ENCODE assay signal across 29 cellular contexts in the genomic region with DNA sequence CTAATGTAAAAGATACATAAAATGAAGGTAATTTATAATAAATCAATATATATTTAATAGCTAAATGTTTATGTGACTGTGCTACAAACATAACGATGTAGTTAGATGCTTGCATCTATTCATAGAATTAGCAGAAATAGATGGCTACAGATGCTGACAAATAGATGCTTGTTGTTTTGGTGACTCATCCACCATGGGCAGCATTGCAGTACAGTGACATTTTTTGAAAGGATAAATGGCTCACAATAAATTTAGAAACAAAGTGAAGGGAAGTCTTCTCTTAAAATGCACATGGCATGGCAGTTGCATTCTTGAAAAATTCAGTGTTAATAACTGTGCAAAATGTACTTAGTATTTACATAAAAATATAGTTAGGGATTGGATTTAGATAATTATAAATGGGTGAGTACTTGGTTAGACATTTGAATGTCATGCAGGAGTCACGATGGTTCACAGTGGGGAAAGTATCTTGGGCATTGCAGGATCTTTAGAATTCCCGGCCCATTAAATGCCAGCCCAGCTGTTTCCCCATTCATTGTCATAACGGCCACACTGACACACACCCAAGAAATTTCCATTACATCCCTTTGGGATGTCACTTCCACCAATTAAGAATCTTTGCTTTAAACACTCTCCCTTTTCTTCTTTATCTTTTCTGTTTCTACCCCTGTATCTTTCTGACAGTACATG.
DNase-seq lines count a peak whose midpoint lies in the region; ATAC-seq and TF ChIP-seq lines count a peak whose summit lies in the region.
"Had no signal": no experiment of that assay in that cellular context is flagged by ENCODE, and none has a peak within 500 bp of the region (broad histone marks: within the 10 kb centered on the region; RNA-seq: fewer than 3 reads in every experiment).

No MANE protein-coding gene starts in this region.

- H3K27ac ChIP-seq in ACC112 (ENCODE audit: low read depth, low read length), result peak overlapping the region; percentile 58
- no peak overlapping the region for H3K27ac ChIP-seq in psoas muscle
- H3K27ac ChIP-seq: C4-2B, cardiac muscle cell, ovary, Peyer's patch, thoracic aorta, vagina had no signal

- WGBS in psoas muscle, 3 donors, result 26 to 28% (median 27%) methylated on average over 4 of the region's 4 CpGs

- no peak overlapping the region for H3K4me3 Mint-ChIP-seq in mesothelial cell of epicardium
- H3K4me3 Mint-ChIP-seq: activated T-cell treated with anti-CD3 and anti-CD28 coated beads, Interleukin-2, amount 50 U/mL, for 4 hours; HFFc6; natural killer cell had no signal

- intact Hi-C loops in psoas muscle (cut with DNase I), result no loop called here

- no peaks in the 10 kb centered on the region for H3K36me3 Mint-ChIP-seq in mesothelial cell of epicardium
- H3K36me3 Mint-ChIP-seq: natural killer cell had no signal

- H3K27me3 ChIP-seq in ACC112 (ENCODE audit: insufficient read depth, low read length), result no peaks in the 10 kb centered on the region
- H3K27me3 ChIP-seq in psoas muscle (ENCODE audit: insufficient read depth in 3 of 3, low read length in 2 of 3), result no peaks in the 10 kb centered on the region
- H3K27me3 ChIP-seq: cardiac muscle cell, ovary, Peyer's patch, vagina had no signal

- ATAC-seq in HG03378 (IDR thresholded peaks at IDR 0.05; ENCODE audit: unreplicated experiment) (no peak), psoas muscle (no peak)
- ATAC-seq: activated T-cell treated with anti-CD3 and anti-CD28 coated beads, Interleukin-2, amount 50 U/mL, for 4 hours; natural killer cell; right cardiac atrium; stimulated activated naive CD8-positive, alpha-beta T cell treated with anti-CD3 and anti-CD28 coated beads, Interleukin-15, Interleukin-2, amounts not matched to agents 100 U/mL and 50 U/mL, for 24 hours had no signal

- H3K79me2 ChIP-seq in ACC112 (ENCODE audit: control insufficient read depth, insufficient read depth, low read length, unreplicated experiment), result no peaks in the 10 kb centered on the region

- no peak overlapping the region for H3K27ac Mint-ChIP-seq in mesothelial cell of epicardium
- H3K27ac Mint-ChIP-seq: HFFc6, natural killer cell had no signal

- no peaks in the 10 kb centered on the region for H3K9me3 ChIP-seq in psoas muscle
- H3K9me3 ChIP-seq: ovary, Peyer's patch, SK-N-SH, thoracic aorta, vagina had no signal

- no peaks in the 10 kb centered on the region for H3K4me1 Mint-ChIP-seq in mesothelial cell of epicardium
- H3K4me1 Mint-ChIP-seq: natural killer cell had no signal

- H3K4me1 ChIP-seq in ACC112 (ENCODE audit: control insufficient read depth, insufficient read depth, low read length, unreplicated experiment), result peaks cover 19% of the 10 kb centered on the region
- H3K4me1 ChIP-seq in psoas muscle, result no peaks in the 10 kb centered on the region
- H3K4me1 ChIP-seq: Peyer's patch, vagina had no signal

- DNase-seq in HS-5 (ENCODE audit: low read depth), result peak; percentile 26
- peak; percentile 4 for DNase-seq in amniotic epithelial cell (ENCODE audit: low read depth)
- DNase-seq in iris pigment epithelial cell (ENCODE audit: low read depth), result peak; percentile 11
- no peak for DNase-seq in DMS114 treated with DMSO at 0.1 percent for 48 hours (lab: John Stamatoyannopoulos, UW; ENCODE audit: unreplicated experiment)
- no peak for DNase-seq in mesothelial cell of epicardium (ENCODE audit: low spot score in 2 of 2, unreplicated experiment in 2 of 2)
- DNase-seq in psoas muscle, result no peak
- DNase-seq: ACHN; activated CD4-positive, alpha-beta T cell treated with anti-CD3 and anti-CD28 coated beads for 48 hours; activated naive CD4-positive, alpha-beta T cell treated with Interleukin-2 at 50 U/mL for 16 hours; activated T-cell treated with anti-CD3 and anti-CD28 coated beads, Interleukin-2, amount 50 U/mL, for 4 hours; amniotic stem cell; HFFc6; KG1; MV-4-11; natural killer cell; NCI-H1694 treated with DMSO at 0.1 percent for 48 hours; NCI-H526 treated with DMSO at 0.1 percent for 48 hours; ovary; Peyer's patch; right cardiac atrium; SK-N-SH; stimulated activated naive CD8-positive, alpha-beta T cell treated with anti-CD3 and anti-CD28 coated beads, Interleukin-15, Interleukin-2, amounts not matched to agents 100 U/mL and 50 U/mL, for 24 hours; T-helper 2 cell had no signal

- H3K4me3 ChIP-seq in ACC112 (ENCODE audit: low read depth, low read length), result no peak overlapping the region
- no peak overlapping the region for H3K4me3 ChIP-seq in psoas muscle
- H3K4me3 ChIP-seq: cardiac muscle cell, ovary, Peyer's patch, thoracic aorta, vagina had no signal

- H3K27me3 Mint-ChIP-seq in mesothelial cell of epicardium (ENCODE audit: low read depth), result no peaks in the 10 kb centered on the region

- H3K36me3 ChIP-seq in ACC112 (ENCODE audit: insufficient read depth, low read length) (no peaks in the 10 kb centered on the region), psoas muscle (ENCODE audit: insufficient read depth in 1 of 2, low read depth in 1 of 2) (no peaks in the 10 kb centered on the region)
- H3K36me3 ChIP-seq: cardiac muscle cell, ovary, Peyer's patch, thoracic aorta, vagina had no signal

- no peak overlapping the region for H2AFZ ChIP-seq in ACC112 (ENCODE audit: low read length, unreplicated experiment)

- no peak for TF ChIP-seq CTCF in mesothelial cell of epicardium (IDR thresholded peaks at IDR 0.05; ENCODE audit: unreplicated experiment)
- TF ChIP-seq CTCF in psoas muscle (IDR thresholded peaks at IDR 0.05), result no peak

- no peaks in the 10 kb centered on the region for H3K9me3 Mint-ChIP-seq in mesothelial cell of epicardium
- H3K9me3 Mint-ChIP-seq: activated T-cell treated with anti-CD3 and anti-CD28 coated beads, Interleukin-2, amount 50 U/mL, for 4 hours; HFFc6 had no signal

Comparison
In these comparisons a context has a peak if more than half of its experiments do, and no peak if none do; other contexts are left out.
1. DNase-seq: peak in HS-5 (single experiment), amniotic epithelial cell (single experiment) and iris pigment epithelial cell (single experiment); none in DMS114 treated with DMSO at 0.1 percent for 48 hours (single experiment), mesothelial cell of epicardium (0 of 2) and psoas muscle (0 of 2).